ENCODE assay signal across 18 cellular contexts in the genomic region with DNA sequence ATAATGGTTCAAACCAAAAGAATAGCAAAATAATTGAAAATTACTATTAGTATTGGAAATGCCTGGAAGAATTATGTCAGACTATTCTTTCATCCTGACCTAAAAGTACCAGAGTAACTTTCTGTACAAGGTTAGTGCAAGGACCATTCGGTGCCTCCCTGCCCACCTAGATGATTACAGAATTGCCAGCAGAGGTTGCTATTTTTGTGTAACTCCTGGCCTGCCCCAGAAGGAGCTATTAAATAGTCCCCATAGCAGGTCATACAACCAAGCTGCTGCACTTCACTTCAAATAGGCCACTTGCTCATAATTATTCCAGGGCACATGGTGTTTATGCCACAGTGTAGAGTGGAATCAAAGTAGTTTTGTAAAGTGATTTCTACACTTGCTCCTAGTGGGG.
"Had no signal": no experiment of that assay in that cellular context is flagged by ENCODE, and none has a peak within 500 bp of the region (broad histone marks: within the 10 kb centered on the region; RNA-seq: fewer than 3 reads in every experiment).

No MANE protein-coding gene starts in this region.

- H3K9me3 Mint-ChIP-seq: nephron had no signal

- H3K27ac Mint-ChIP-seq: activated naive CD8-positive, alpha-beta T cell; nephron had no signal

- H3K36me3 ChIP-seq: neutrophil, right lobe of liver, transverse colon had no signal

- H3K27me3 Mint-ChIP-seq: activated naive CD8-positive, alpha-beta T cell had no signal

- H3K27me3 ChIP-seq: neutrophil, right lobe of liver, testis, transverse colon had no signal

- H3K4me1 ChIP-seq: right lobe of liver, testis, transverse colon had no signal

- ATAC-seq: left cardiac atrium, left ventricle myocardium superior, right lobe of liver had no signal

- H3K36me3 Mint-ChIP-seq: activated naive CD8-positive, alpha-beta T cell had no signal

- DNase-seq: activated CD4-positive, alpha-beta T cell treated with anti-CD3 and anti-CD28 coated beads for 4 hours; activated CD4-positive, alpha-beta T cell treated with anti-CD3 and anti-CD28 coated beads, Interleukin-2, amount 50 U/mL, for 4 hours; activated effector memory CD4-positive, alpha-beta T cell treated with Interleukin-2 at 50 U/mL for 16 hours; activated naive CD4-positive, alpha-beta T cell treated with Interleukin-2 at 50 U/mL for 16 hours; anterior cingulate cortex; dermis blood vessel endothelial cell; effector CD4-positive, alpha-beta T cell; left cardiac atrium; left ventricle myocardium superior; right lobe of liver; stimulated activated CD4-positive, alpha-beta T cell treated with anti-CD3 and anti-CD28 coated beads, Interleukin-2, amount 100 ng/mL, for 48 hours; stimulated activated naive CD4-positive, alpha-beta T cell treated with Interleukin-2 at 50 U/mL for 16 hours; testis; transverse colon had no signal

- H3K9me3 ChIP-seq: neutrophil, right lobe of liver, testis, transverse colon had no signal

- H3K4me3 Mint-ChIP-seq: activated naive CD8-positive, alpha-beta T cell; nephron had no signal

- H3K4me3 ChIP-seq: right lobe of liver, testis, transverse colon had no signal

- H3K27ac ChIP-seq: epithelial cell of prostate, neutrophil, right lobe of liver, testis, transverse colon had no signal

- H3K4me1 Mint-ChIP-seq: nephron had no signal
